In genomic region chr2:101900375-101900774, GRCh38 we compare ENCODE assay signal across 11 cellular contexts.
DNase-seq lines count a peak whose midpoint lies in the region; ATAC-seq and TF ChIP-seq lines count a peak whose summit lies in the region.
"Had no signal": no experiment of that assay in that cellular context is flagged by ENCODE, and none has a peak within 500 bp of the region (broad histone marks: within the 10 kb centered on the region; RNA-seq: fewer than 3 reads in every experiment).

No MANE protein-coding gene starts in this region.

- CTCF ChIA-PET in RWPE1 (lab: Yijun Ruan, JAX) (no interaction called here), WTC11 (lab: Charles Lee) (no interaction called here)

- H3K79me2 ChIP-seq in neural cell (replicated peaks; ENCODE audit: insufficient read depth, low read length) (no peaks in the 10 kb centered on the region), Karpas-422 (ENCODE audit: low read length) (no peaks in the 10 kb centered on the region)

- no peak for TF ChIP-seq RAD21 in neural cell (conservative IDR thresholded peaks at IDR 0.05)

- POLR2A ChIA-PET in RWPE1 (lab: Yijun Ruan, JAX; ENCODE audit: low non-redundant PET), result no interaction called here
- POLR2A ChIA-PET in WTC11 (lab: Charles Lee), result no interaction called here

- H3K4me1 ChIP-seq in Karpas-422 (ENCODE audit: low read length), result no peaks in the 10 kb centered on the region
- H3K4me1 ChIP-seq: ascending aorta had no signal

- H3K27ac Mint-ChIP-seq in WTC11, result no peak overlapping the region

- TF ChIP-seq CTCF in GM12865 (IDR thresholded peaks at IDR 0.05; ENCODE audit: insufficient read depth, low read depth, low read length, missing control alignments) (no peak), GM20000 (IDR thresholded peaks at IDR 0.05; ENCODE audit: extremely low read depth, missing control alignments) (no peak), RWPE1 (conservative IDR thresholded peaks at IDR 0.05; ENCODE audit: low read depth) (no peak), neural cell (IDR thresholded peaks at IDR 0.05; ENCODE audit: poor library complexity, severe bottlenecking) (no peak), WTC11 (IDR thresholded peaks at IDR 0.05) (no peak)

- H3K4me2 ChIP-seq in neural cell (ENCODE audit: low read length), result no peak overlapping the region
- no peak overlapping the region for H3K4me2 ChIP-seq in Karpas-422 (ENCODE audit: low read depth, low read length, poor library complexity, severe bottlenecking)

- H3K4me3 ChIP-seq in GM12865 (ENCODE audit: low read depth, low read length), result no peak overlapping the region
- no peak overlapping the region for H3K4me3 ChIP-seq in neural cell (ENCODE audit: low read length)
- H3K4me3 ChIP-seq in Karpas-422 (ENCODE audit: low read length), result no peak overlapping the region
- H3K4me3 ChIP-seq: ascending aorta had no signal

- H3K9me3 ChIP-seq in neural cell (ENCODE audit: low read length), result no peaks in the 10 kb centered on the region
- no peaks in the 10 kb centered on the region for H3K9me3 ChIP-seq in Karpas-422 (ENCODE audit: low read length)
- H3K9me3 ChIP-seq: ascending aorta had no signal

- H3K4me3 Mint-ChIP-seq in WTC11, result no peak overlapping the region

- peaks cover 3% of the 10 kb centered on the region; the same call in 1 of the 2 replicates for H3K27me3 Mint-ChIP-seq in WTC11 (ENCODE audit: low read depth)

- H4K20me1 ChIP-seq in neural cell (ENCODE audit: insufficient read depth) (no peaks in the 10 kb centered on the region), Karpas-422 (ENCODE audit: insufficient read depth, low read depth, low read length) (no peaks in the 10 kb centered on the region)

- H3K27me3 ChIP-seq in neural cell (ENCODE audit: insufficient read depth, low read depth, low read length), result no peaks in the 10 kb centered on the region
- H3K27me3 ChIP-seq in Karpas-422 (ENCODE audit: low read length), result no peaks in the 10 kb centered on the region
- H3K27me3 ChIP-seq: ascending aorta had no signal

- H3K4me1 Mint-ChIP-seq in WTC11, result peaks cover 22% of the 10 kb centered on the region

- TF ChIP-seq EP300 in neural cell (conservative IDR thresholded peaks at IDR 0.05; ENCODE audit: poor library complexity, severe bottlenecking), result no peak

- no peak for ATAC-seq in WTC11
- ATAC-seq: HCT116 had no signal

- H3K9ac ChIP-seq in neural cell (ENCODE audit: low read length) (no peak overlapping the region), Karpas-422 (ENCODE audit: low read length) (no peak overlapping the region)

- H3K27ac ChIP-seq in RWPE1 (no peak overlapping the region), neural cell (ENCODE audit: low read length) (no peak overlapping the region), Karpas-422 (ENCODE audit: low read length) (no peak overlapping the region)
- H3K27ac ChIP-seq: ascending aorta had no signal

- no peak for TF ChIP-seq POLR2A in erythroblast (IDR thresholded peaks at IDR 0.05; ENCODE audit: low read length)

- peaks cover 41% of the 10 kb centered on the region for H3K9me3 Mint-ChIP-seq in WTC11

- H3K9me2 ChIP-seq in neural cell (ENCODE audit: insufficient read depth, low read length) (no peaks in the 10 kb centered on the region), Karpas-422 (replicated peaks; ENCODE audit: insufficient read depth, low read length) (no peaks in the 10 kb centered on the region)

- H3K36me3 Mint-ChIP-seq in WTC11, result peaks cover 33% of the 10 kb centered on the region

- H3K36me3 ChIP-seq in neural cell (ENCODE audit: insufficient read depth, low read length) (no peaks in the 10 kb centered on the region), Karpas-422 (ENCODE audit: insufficient read depth, low read length) (no peaks in the 10 kb centered on the region)
- H3K36me3 ChIP-seq: ascending aorta had no signal

- peak; percentile 77 for DNase-seq in GM12865 (ENCODE audit: low read depth)
- DNase-seq in GM20000 (ENCODE audit: low spot score), result peak; percentile 21
- DNase-seq in RWPE1 (ENCODE audit: low spot score), result peak; percentile 50
- no peak for DNase-seq in Ammon's horn (ENCODE audit: low spot score)
- no peak for DNase-seq in erythroblast (lab: John Stamatoyannopoulos, UW)
- no peak for DNase-seq in WTC11 (ENCODE audit: low spot score)
- DNase-seq in Karpas-422, result no peak
- DNase-seq: SHP77 had no signal

- H3F3A ChIP-seq in neural cell (ENCODE audit: insufficient read depth, low read length, poor library complexity, severe bottlenecking), result no peaks in the 10 kb centered on the region

- H2AFZ ChIP-seq in neural cell (ENCODE audit: low read depth, low read length) (no peak overlapping the region), Karpas-422 (ENCODE audit: low read length) (no peak overlapping the region)

TF ChIP-seq in neural cell, 6 proteins besides CTCF, POLR2A, EP300 and RAD21:
- no peak for TF ChIP-seq SMC3 (conservative IDR thresholded peaks at IDR 0.05; ENCODE audit: poor library complexity)
- TF ChIP-seq TAF1 (IDR thresholded peaks at IDR 0.05; ENCODE audit: low read depth), result no peak
- peak; percentile 3 for TF ChIP-seq POLR2AphosphoS5 (IDR thresholded peaks at IDR 0.05)

TF ChIP-seq in WTC11, 78 proteins besides CTCF, POLR2A, EP300 and RAD21 (continues in another document):
- TF ChIP-seq RELA (CRISPR knock-in tag; IDR thresholded peaks at IDR 0.05; ENCODE audit: borderline replicate concordance), result no peak
- TF ChIP-seq MLX (CRISPR knock-in tag; IDR thresholded peaks at IDR 0.05), result no peak
- TF ChIP-seq IRF1 (CRISPR knock-in tag; IDR thresholded peaks at IDR 0.05), result no peak
- TF ChIP-seq ZSCAN18 (CRISPR knock-in tag; IDR thresholded peaks at IDR 0.05), result no peak
- TF ChIP-seq E2F1 (CRISPR knock-in tag; IDR thresholded peaks at IDR 0.05), result no peak
- no peak for TF ChIP-seq ZNF281 (CRISPR knock-in tag; IDR thresholded peaks at IDR 0.05)
- no peak for TF ChIP-seq ATF1 (CRISPR knock-in tag; IDR thresholded peaks at IDR 0.05)
- TF ChIP-seq ZNF232 (CRISPR knock-in tag; IDR thresholded peaks at IDR 0.05), result no peak
- TF ChIP-seq SMAD4 (CRISPR knock-in tag; IDR thresholded peaks at IDR 0.05), result no peak
- TF ChIP-seq MYBL2 (CRISPR knock-in tag; IDR thresholded peaks at IDR 0.05), result no peak
- TF ChIP-seq JUN (CRISPR knock-in tag; IDR thresholded peaks at IDR 0.05), result no peak

Comparison
In these comparisons a context has a peak if more than half of its experiments do, and no peak if none do; other contexts are left out.
1. DNase-seq: peak in GM12865 (single experiment), GM20000 (single experiment) and RWPE1 (single experiment); none in Ammon's horn (single experiment), erythroblast (0 of 2), WTC11 (single experiment) and Karpas-422 (single experiment).